9 cellular contexts compared by ENCODE assay signal in genomic region chr13:24865158-24865557, GRCh38.
DNase-seq lines count a peak whose midpoint lies in the region; ATAC-seq, FAIRE-seq and TF ChIP-seq lines count a peak whose summit lies in the region.
"Had no signal": no experiment of that assay in that cellular context is flagged by ENCODE, and none has a peak within 500 bp of the region (broad histone marks: within the 10 kb centered on the region; RNA-seq: fewer than 3 reads in every experiment).

No MANE protein-coding gene starts in this region.

- TF ChIP-seq RAD21 in K562 (CRISPR knock-in tag; conservative IDR thresholded peaks at IDR 0.05 in 1 of 2, IDR thresholded peaks at IDR 0.05 in 1 of 2) = no peak

- intact Hi-C loops in K562 (cut with micrococcal nuclease) (no loop called here), right lobe of liver (cut with DNase I) (no loop called here), colonic mucosa (cut with DNase I) (no loop called here)

- no TSS peak for BruUV-seq in K562 (replicated peaks; lab: Mats Ljungman, UMichigan)

- H3K27ac Mint-ChIP-seq in neural progenitor cell = no peak overlapping the region

- H3K36me3 ChIP-seq in K562 (ENCODE audit: control insufficient read depth, insufficient read depth, low read length) (no peaks in the 10 kb centered on the region; the same call in 2 of the 3 replicates), right lobe of liver (no peaks in the 10 kb centered on the region), colonic mucosa (no peaks in the 10 kb centered on the region), neural progenitor cell (no peaks in the 10 kb centered on the region)

- no peaks in the 10 kb centered on the region for H3K9me3 Mint-ChIP-seq in neural progenitor cell

- no peaks in the 10 kb centered on the region for H3K27me3 Mint-ChIP-seq in neural progenitor cell (ENCODE audit: insufficient read depth, low read depth)

- ATAC-seq in K562 (no peak), right lobe of liver (peak in 1 of 4 donors; percentile 52), GM21717 (IDR thresholded peaks at IDR 0.05; ENCODE audit: unreplicated experiment) (no peak)

- peaks cover 0 to 6% of the 10 kb centered on the region in 2 experiments; a peak in 2 of 5 replicates for H3K4me1 ChIP-seq in K562 (replicated peaks in 1 of 2; ENCODE audit: control insufficient read depth in 2 of 2, insufficient read depth in 2 of 2, low read length in 2 of 2)
- no peaks in the 10 kb centered on the region for H3K4me1 ChIP-seq in right lobe of liver
- H3K4me1 ChIP-seq in colonic mucosa = peaks cover 3% of the 10 kb centered on the region
- H3K4me1 ChIP-seq in neural progenitor cell = no peaks in the 10 kb centered on the region

- H3K9me3 ChIP-seq in K562 (replicated peaks; ENCODE audit: control insufficient read depth, insufficient read depth, low read depth, low read length) = peaks cover 6% of the 10 kb centered on the region; the same call in 1 of the 2 replicates
- no peaks in the 10 kb centered on the region for H3K9me3 ChIP-seq in right lobe of liver
- no peaks in the 10 kb centered on the region for H3K9me3 ChIP-seq in colonic mucosa
- no peaks in the 10 kb centered on the region for H3K9me3 ChIP-seq in neural progenitor cell (ENCODE audit: low read depth)

- H4K20me1 ChIP-seq in K562 (replicated peaks; ENCODE audit: control insufficient read depth, insufficient read depth, low read length) = no peaks in the 10 kb centered on the region
- no peaks in the 10 kb centered on the region for H4K20me1 ChIP-seq in neural progenitor cell (ENCODE audit: low read depth)

- TF ChIP-seq EP300 in K562 (IDR thresholded peaks at IDR 0.05; ENCODE audit: low read length) = no peak

- H3K9ac ChIP-seq in K562 (ENCODE audit: insufficient read depth in 1 of 2, low read depth in 2 of 2, low read length in 2 of 2) = no peak overlapping the region
- H3K9ac ChIP-seq in colonic mucosa (ENCODE audit: low read depth in 2 of 2, low read length in 2 of 2) = no peak overlapping the region
- H3K9ac ChIP-seq in neural progenitor cell = no peak overlapping the region

- DNase-seq in AG09319 (ENCODE audit: extremely low read depth, low read depth) = no peak
- DNase-seq in KG1 (lab: John Stamatoyannopoulos, UW) = peak; percentile 17
- DNase-seq in K562 (ENCODE audit: extremely low read depth in 1 of 4, low spot score in 3 of 4) = no peak
- DNase-seq in right lobe of liver = no peak
- DNase-seq in colonic mucosa = no peak
- no peak for DNase-seq in neural progenitor cell (ENCODE audit: low spot score)
- DNase-seq in activated T-cell treated with anti-CD3 and anti-CD28 coated beads, Interleukin-2, amount 50 U/mL, for 48 hours = no peak
- DNase-seq: NCI-H1092 treated with DMSO at 0.1 percent for 48 hours had no signal

- TF ChIP-seq CTCF in AG09319 (IDR thresholded peaks at IDR 0.05; ENCODE audit: low read depth, low read length) (peak; percentile 29), K562 (IDR thresholded peaks at IDR 0.05 in 2 of 3, conservative IDR thresholded peaks at IDR 0.05 in 1 of 3; ENCODE audit: insufficient read depth in 2 of 3, low read depth in 1 of 3, low read length in 3 of 3) (no peak), right lobe of liver (IDR thresholded peaks at IDR 0.05) (peak; percentile 14 to 26 (median 16)), colonic mucosa (IDR thresholded peaks at IDR 0.05) (no peak), neural progenitor cell (IDR thresholded peaks at IDR 0.05) (no peak)

- H3K27me3 ChIP-seq in K562 (ENCODE audit: control insufficient read depth in 2 of 2, insufficient read depth in 2 of 2, low read length in 2 of 2) (no peaks in the 10 kb centered on the region), right lobe of liver (no peaks in the 10 kb centered on the region), colonic mucosa (peaks cover 4% of the 10 kb centered on the region), neural progenitor cell (no peaks in the 10 kb centered on the region)

- FAIRE-seq in K562 (lab: Jason Lieb, UNC) = no peak

- peaks cover 3% of the 10 kb centered on the region for H3K4me1 Mint-ChIP-seq in neural progenitor cell

- H3K36me3 Mint-ChIP-seq in neural progenitor cell = no peaks in the 10 kb centered on the region

- TF ChIP-seq POLR2A in K562 (conservative IDR thresholded peaks at IDR 0.05) (no peak), right lobe of liver (IDR thresholded peaks at IDR 0.05) (no peak)

- CTCF ChIA-PET in K562 (lab: Yijun Ruan, JAX; ENCODE audit: low intra/inter-chr PET ratio) = no interaction called here

- no peak overlapping the region for H3K4me3 Mint-ChIP-seq in neural progenitor cell

- H3K79me2 ChIP-seq in K562 (ENCODE audit: control insufficient read depth, insufficient read depth, low read length) (no peaks in the 10 kb centered on the region), neural progenitor cell (ENCODE audit: low read depth) (no peaks in the 10 kb centered on the region)

- no peaks in the 10 kb centered on the region for H3F3A ChIP-seq in neural progenitor cell (ENCODE audit: low read depth)

- H3K27ac ChIP-seq in K562 (ENCODE audit: extremely low read depth, low read depth, low read length) (no peak overlapping the region), right lobe of liver (no peak overlapping the region), colonic mucosa (no peak overlapping the region), neural progenitor cell (no peak overlapping the region)

- H2AFZ ChIP-seq in K562 (ENCODE audit: low read depth, low read length) = peak overlapping the region; percentile 72
- no peak overlapping the region for H2AFZ ChIP-seq in neural progenitor cell (replicated peaks)

- H3K4me2 ChIP-seq in K562 (ENCODE audit: insufficient read depth, low read length) = no peak overlapping the region
- H3K4me2 ChIP-seq in neural progenitor cell = no peak overlapping the region

- no peaks in the 10 kb centered on the region for H3K9me1 ChIP-seq in K562 (ENCODE audit: control insufficient read depth, insufficient read depth, low read length)

- in situ Hi-C loops in K562 (cut with MboI) = no loop called here

- H3K4me3 ChIP-seq in K562 = no peak overlapping the region
- H3K4me3 ChIP-seq in right lobe of liver = no peak overlapping the region
- H3K4me3 ChIP-seq in colonic mucosa = no peak overlapping the region
- no peak overlapping the region for H3K4me3 ChIP-seq in neural progenitor cell

- POLR2A ChIA-PET in K562 (lab: Yijun Ruan, JAX) = no interaction called here

- 20% methylated on average over 2 of the region's 2 CpGs for WGBS in K562 (ENCODE audit: insufficient coverage, low coverage, missing lambda C conversion rate)
- 25% methylated on average over 2 of the region's 2 CpGs for WGBS in right lobe of liver (ENCODE audit: insufficient coverage, low coverage, low lambda C conversion rate, missing lambda C conversion rate)

TF ChIP-seq in K562, 482 proteins besides CTCF, POLR2A, EP300 and RAD21:
- no peak for TF ChIP-seq DNMT1 (IDR thresholded peaks at IDR 0.05)
- TF ChIP-seq GABPA (tag; conservative IDR thresholded peaks at IDR 0.05; ENCODE audit: low read depth) = no peak
- no peak for TF ChIP-seq CHD1 (IDR thresholded peaks at IDR 0.05; ENCODE audit: low read length)

Comparison
In these comparisons a context has a peak if more than half of its experiments do, and no peak if none do; other contexts are left out.
1. CTCF ChIP-seq: peak in AG09319 (single experiment) and right lobe of liver (4 of 4); none in K562 (0 of 3), colonic mucosa (single experiment) and neural progenitor cell (single experiment).